Comparison of ENCODE assay signal across 1 cellular context in the genomic region with DNA sequence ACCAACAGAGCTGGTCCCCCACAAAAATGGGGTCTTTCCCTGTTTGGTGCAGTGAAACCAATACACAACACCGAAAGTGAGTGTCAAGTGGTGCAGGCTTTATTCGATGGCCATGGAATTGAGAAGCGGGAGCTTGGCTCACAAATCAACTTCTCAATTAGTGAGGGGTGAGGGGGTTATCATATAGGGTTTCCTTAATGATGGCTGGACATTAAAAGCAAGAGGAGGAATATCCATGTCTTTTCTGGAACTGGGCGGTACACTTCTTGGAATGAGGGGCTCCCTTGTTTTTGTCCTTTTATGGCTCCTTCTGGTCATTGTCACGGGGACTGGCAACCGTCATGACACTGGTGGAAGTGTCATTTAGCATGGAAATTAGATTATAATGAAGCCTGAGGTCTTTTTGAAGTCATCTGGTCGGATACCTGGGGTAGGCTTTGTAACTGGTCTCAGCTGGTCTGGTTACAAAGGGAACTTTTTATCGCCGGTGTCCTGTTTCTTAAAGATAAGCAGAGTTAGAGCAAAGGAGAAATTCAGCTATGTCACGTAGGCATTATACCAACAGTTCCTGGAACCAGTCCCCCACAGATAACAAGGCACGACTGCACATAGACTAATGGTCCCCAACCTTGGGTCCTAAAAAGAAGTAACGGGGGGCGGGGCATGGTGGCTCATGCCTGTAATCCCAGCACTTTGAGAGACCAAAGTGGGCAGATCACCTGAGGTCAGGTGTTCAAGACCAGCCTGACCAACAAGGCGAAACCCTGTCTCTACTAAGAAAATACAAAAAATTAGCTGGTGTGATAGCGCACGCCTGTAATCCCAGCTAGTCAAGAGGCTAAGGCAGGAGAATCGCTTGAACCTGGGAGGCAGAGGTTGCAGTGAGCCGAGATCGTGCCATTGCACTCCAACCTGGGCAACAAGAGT.
TF ChIP-seq lines count a peak whose summit lies in the region.

No MANE protein-coding gene starts in this region.

TF ChIP-seq in K562, 482 proteins besides CTCF, POLR2A, EP300 and RAD21 (continued from another document and continues in another):
- TF ChIP-seq, protein P1, sequence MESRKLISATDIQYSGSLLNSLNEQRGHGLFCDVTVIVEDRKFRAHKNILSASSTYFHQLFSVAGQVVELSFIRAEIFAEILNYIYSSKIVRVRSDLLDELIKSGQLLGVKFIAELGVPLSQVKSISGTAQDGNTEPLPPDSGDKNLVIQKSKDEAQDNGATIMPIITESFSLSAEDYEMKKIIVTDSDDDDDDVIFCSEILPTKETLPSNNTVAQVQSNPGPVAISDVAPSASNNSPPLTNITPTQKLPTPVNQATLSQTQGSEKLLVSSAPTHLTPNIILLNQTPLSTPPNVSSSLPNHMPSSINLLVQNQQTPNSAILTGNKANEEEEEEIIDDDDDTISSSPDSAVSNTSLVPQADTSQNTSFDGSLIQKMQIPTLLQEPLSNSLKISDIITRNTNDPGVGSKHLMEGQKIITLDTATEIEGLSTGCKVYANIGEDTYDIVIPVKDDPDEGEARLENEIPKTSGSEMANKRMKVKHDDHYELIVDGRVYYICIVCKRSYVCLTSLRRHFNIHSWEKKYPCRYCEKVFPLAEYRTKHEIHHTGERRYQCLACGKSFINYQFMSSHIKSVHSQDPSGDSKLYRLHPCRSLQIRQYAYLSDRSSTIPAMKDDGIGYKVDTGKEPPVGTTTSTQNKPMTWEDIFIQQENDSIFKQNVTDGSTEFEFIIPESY (CRISPR knock-in tag; IDR thresholded peaks at IDR 0.05): no peak; the same call in 1 of the 2 replicates
- TF ChIP-seq TRIM28 (IDR thresholded peaks at IDR 0.05): peak; percentile 71; the same call in 1 of the 2 replicates
- TF ChIP-seq HNRNPLL (IDR thresholded peaks at IDR 0.05; ENCODE audit: low read depth, low read length, poor library complexity, severe bottlenecking): peak; percentile 25
- TF ChIP-seq, protein P2, sequence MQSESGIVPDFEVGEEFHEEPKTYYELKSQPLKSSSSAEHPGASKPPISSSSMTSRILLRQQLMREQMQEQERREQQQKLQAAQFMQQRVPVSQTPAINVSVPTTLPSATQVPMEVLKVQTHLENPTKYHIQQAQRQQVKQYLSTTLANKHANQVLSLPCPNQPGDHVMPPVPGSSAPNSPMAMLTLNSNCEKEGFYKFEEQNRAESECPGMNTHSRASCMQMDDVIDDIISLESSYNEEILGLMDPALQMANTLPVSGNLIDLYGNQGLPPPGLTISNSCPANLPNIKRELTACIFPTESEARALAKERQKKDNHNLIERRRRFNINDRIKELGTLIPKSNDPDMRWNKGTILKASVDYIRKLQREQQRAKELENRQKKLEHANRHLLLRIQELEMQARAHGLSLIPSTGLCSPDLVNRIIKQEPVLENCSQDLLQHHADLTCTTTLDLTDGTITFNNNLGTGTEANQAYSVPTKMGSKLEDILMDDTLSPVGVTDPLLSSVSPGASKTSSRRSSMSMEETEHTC (IDR thresholded peaks at IDR 0.05): 0 out of 2 replicates have a peak, but pooled peaks have one; percentile 36
- TF ChIP-seq ADNP (tag; IDR thresholded peaks at IDR 0.05): no peak
- no peak for TF ChIP-seq PRPF4 (IDR thresholded peaks at IDR 0.05; ENCODE audit: insufficient read depth, low read depth, low read length, poor library complexity, severe bottlenecking)
- TF ChIP-seq ZNF23 (CRISPR knock-in tag; IDR thresholded peaks at IDR 0.05): peak; percentile 69; the same call in 1 of the 2 replicates
- TF ChIP-seq BRD9 (IDR thresholded peaks at IDR 0.05; ENCODE audit: low read depth, partially characterized antibody): peak; percentile 98
- no peak for TF ChIP-seq ZNF696 (CRISPR knock-in tag; conservative IDR thresholded peaks at IDR 0.05)
- TF ChIP-seq, protein P3, sequence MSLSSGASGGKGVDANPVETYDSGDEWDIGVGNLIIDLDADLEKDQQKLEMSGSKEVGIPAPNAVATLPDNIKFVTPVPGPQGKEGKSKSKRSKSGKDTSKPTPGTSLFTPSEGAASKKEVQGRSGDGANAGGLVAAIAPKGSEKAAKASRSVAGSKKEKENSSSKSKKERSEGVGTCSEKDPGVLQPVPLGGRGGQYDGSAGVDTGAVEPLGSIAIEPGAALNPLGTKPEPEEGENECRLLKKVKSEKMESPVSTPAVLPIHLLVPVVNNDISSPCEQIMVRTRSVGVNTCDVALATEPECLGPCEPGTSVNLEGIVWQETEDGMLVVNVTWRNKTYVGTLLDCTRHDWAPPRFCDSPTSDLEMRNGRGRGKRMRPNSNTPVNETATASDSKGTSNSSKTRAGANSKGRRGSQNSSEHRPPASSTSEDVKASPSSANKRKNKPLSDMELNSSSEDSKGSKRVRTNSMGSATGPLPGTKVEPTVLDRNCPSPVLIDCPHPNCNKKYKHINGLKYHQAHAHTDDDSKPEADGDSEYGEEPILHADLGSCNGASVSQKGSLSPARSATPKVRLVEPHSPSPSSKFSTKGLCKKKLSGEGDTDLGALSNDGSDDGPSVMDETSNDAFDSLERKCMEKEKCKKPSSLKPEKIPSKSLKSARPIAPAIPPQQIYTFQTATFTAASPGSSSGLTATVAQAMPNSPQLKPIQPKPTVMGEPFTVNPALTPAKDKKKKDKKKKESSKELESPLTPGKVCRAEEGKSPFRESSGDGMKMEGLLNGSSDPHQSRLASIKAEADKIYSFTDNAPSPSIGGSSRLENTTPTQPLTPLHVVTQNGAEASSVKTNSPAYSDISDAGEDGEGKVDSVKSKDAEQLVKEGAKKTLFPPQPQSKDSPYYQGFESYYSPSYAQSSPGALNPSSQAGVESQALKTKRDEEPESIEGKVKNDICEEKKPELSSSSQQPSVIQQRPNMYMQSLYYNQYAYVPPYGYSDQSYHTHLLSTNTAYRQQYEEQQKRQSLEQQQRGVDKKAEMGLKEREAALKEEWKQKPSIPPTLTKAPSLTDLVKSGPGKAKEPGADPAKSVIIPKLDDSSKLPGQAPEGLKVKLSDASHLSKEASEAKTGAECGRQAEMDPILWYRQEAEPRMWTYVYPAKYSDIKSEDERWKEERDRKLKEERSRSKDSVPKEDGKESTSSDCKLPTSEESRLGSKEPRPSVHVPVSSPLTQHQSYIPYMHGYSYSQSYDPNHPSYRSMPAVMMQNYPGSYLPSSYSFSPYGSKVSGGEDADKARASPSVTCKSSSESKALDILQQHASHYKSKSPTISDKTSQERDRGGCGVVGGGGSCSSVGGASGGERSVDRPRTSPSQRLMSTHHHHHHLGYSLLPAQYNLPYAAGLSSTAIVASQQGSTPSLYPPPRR (CRISPR knock-in tag; IDR thresholded peaks at IDR 0.05; ENCODE audit: borderline replicate concordance): 0 out of 2 replicates have a peak, but pooled peaks have one; percentile 43
- TF ChIP-seq BCOR (IDR thresholded peaks at IDR 0.05): peak; percentile 82
- TF ChIP-seq, protein P4, sequence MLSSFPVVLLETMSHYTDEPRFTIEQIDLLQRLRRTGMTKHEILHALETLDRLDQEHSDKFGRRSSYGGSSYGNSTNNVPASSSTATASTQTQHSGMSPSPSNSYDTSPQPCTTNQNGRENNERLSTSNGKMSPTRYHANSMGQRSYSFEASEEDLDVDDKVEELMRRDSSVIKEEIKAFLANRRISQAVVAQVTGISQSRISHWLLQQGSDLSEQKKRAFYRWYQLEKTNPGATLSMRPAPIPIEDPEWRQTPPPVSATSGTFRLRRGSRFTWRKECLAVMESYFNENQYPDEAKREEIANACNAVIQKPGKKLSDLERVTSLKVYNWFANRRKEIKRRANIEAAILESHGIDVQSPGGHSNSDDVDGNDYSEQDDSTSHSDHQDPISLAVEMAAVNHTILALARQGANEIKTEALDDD (IDR thresholded peaks at IDR 0.05): peak; percentile 97
- TF ChIP-seq, protein P5, sequence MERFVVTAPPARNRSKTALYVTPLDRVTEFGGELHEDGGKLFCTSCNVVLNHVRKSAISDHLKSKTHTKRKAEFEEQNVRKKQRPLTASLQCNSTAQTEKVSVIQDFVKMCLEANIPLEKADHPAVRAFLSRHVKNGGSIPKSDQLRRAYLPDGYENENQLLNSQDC (CRISPR knock-in tag; IDR thresholded peaks at IDR 0.05): no peak
- TF ChIP-seq RBBP5 (IDR thresholded peaks at IDR 0.05; ENCODE audit: borderline replicate concordance, insufficient read depth, low read length, poor library complexity, severe bottlenecking): peak; percentile 43
- peak; percentile 96 for TF ChIP-seq CCNT2 (IDR thresholded peaks at IDR 0.05; ENCODE audit: borderline replicate concordance, extremely low read depth, insufficient read length, low read depth, low read length)
- TF ChIP-seq L3MBTL2 (IDR thresholded peaks at IDR 0.05): peak; percentile 79
- peak; percentile 94 for TF ChIP-seq ELF4 (CRISPR knock-in tag; IDR thresholded peaks at IDR 0.05)
- no peak for TF ChIP-seq KDM1A (IDR thresholded peaks at IDR 0.05)
- TF ChIP-seq ZNF232 (CRISPR knock-in tag; IDR thresholded peaks at IDR 0.05): no peak
- TF ChIP-seq ZFP1 (CRISPR knock-in tag; IDR thresholded peaks at IDR 0.05): peak; percentile 79
- peak; percentile 94 for TF ChIP-seq NFE2 (IDR thresholded peaks at IDR 0.05; ENCODE audit: low read depth)
- no peak for TF ChIP-seq TGIF2 (CRISPR knock-in tag; IDR thresholded peaks at IDR 0.05)
- peak; percentile 69 to 70; a peak in 3 of 4 replicates for TF ChIP-seq FOXK2 (conservative IDR thresholded peaks at IDR 0.05 in 1 of 2, IDR thresholded peaks at IDR 0.05 in 1 of 2; ENCODE audit: low read depth in 2 of 2)
- TF ChIP-seq POLR2AphosphoS2 (IDR thresholded peaks at IDR 0.05; ENCODE audit: low read length): no peak
- TF ChIP-seq, protein P6, sequence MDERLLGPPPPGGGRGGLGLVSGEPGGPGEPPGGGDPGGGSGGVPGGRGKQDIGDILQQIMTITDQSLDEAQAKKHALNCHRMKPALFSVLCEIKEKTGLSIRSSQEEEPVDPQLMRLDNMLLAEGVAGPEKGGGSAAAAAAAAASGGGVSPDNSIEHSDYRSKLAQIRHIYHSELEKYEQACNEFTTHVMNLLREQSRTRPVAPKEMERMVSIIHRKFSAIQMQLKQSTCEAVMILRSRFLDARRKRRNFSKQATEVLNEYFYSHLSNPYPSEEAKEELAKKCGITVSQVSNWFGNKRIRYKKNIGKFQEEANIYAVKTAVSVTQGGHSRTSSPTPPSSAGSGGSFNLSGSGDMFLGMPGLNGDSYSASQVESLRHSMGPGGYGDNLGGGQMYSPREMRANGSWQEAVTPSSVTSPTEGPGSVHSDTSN (CRISPR knock-in tag; IDR thresholded peaks at IDR 0.05; ENCODE audit: low read depth): no peak
- TF ChIP-seq, protein P6 (tag; conservative IDR thresholded peaks at IDR 0.05; ENCODE audit: low read depth): peak; percentile 33; the same call in 1 of the 2 replicates
- TF ChIP-seq ZBTB17 (CRISPR knock-in tag; IDR thresholded peaks at IDR 0.05): peak; percentile 79
- TF ChIP-seq ZKSCAN3 (CRISPR knock-in tag; IDR thresholded peaks at IDR 0.05): peak; percentile 26; the same call in 1 of the 2 replicates
- TF ChIP-seq CC2D1A (IDR thresholded peaks at IDR 0.05): peak; percentile 92
- TF ChIP-seq EGR1 (conservative IDR thresholded peaks at IDR 0.05): no peak
- TF ChIP-seq WHSC1 (IDR thresholded peaks at IDR 0.05; ENCODE audit: low read length): no peak
- peak; percentile 44; the same call in 1 of the 2 replicates for TF ChIP-seq ZSCAN32 (CRISPR knock-in tag; IDR thresholded peaks at IDR 0.05)
- TF ChIP-seq MAFK (IDR thresholded peaks at IDR 0.05; ENCODE audit: low read length): peak; percentile 78
- TF ChIP-seq, protein P7, sequence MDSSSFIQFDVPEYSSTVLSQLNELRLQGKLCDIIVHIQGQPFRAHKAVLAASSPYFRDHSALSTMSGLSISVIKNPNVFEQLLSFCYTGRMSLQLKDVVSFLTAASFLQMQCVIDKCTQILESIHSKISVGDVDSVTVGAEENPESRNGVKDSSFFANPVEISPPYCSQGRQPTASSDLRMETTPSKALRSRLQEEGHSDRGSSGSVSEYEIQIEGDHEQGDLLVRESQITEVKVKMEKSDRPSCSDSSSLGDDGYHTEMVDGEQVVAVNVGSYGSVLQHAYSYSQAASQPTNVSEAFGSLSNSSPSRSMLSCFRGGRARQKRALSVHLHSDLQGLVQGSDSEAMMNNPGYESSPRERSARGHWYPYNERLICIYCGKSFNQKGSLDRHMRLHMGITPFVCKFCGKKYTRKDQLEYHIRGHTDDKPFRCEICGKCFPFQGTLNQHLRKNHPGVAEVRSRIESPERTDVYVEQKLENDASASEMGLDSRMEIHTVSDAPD (CRISPR knock-in tag; IDR thresholded peaks at IDR 0.05): no peak
- 0 out of 2 replicates have a peak, but pooled peaks have one; percentile 39 for TF ChIP-seq ZNF79 (CRISPR knock-in tag; IDR thresholded peaks at IDR 0.05; ENCODE audit: low read depth)
- TF ChIP-seq SMARCA4 (IDR thresholded peaks at IDR 0.05): peak; percentile 99
- TF ChIP-seq HCFC1 (IDR thresholded peaks at IDR 0.05; ENCODE audit: low read depth, low read length): no peak
- peak; percentile 88 for TF ChIP-seq MAFF (IDR thresholded peaks at IDR 0.05; ENCODE audit: low read length)
- TF ChIP-seq SAFB2 (IDR thresholded peaks at IDR 0.05; ENCODE audit: borderline replicate concordance, low read depth, low read length, severe bottlenecking): no peak
- TF ChIP-seq HDAC8 (tag; IDR thresholded peaks at IDR 0.05): no peak
- peak; percentile 57; the same call in 1 of the 2 replicates for TF ChIP-seq CBX5 (IDR thresholded peaks at IDR 0.05; ENCODE audit: borderline replicate concordance, low read depth)
- TF ChIP-seq NELFE (IDR thresholded peaks at IDR 0.05; ENCODE audit: insufficient read depth, insufficient read length): no peak
- TF ChIP-seq SREBF1 (IDR thresholded peaks at IDR 0.05; ENCODE audit: borderline replicate concordance, low read depth, low read length): no peak
- peak; percentile 76; the same call in 1 of the 2 replicates for TF ChIP-seq PHB2 (IDR thresholded peaks at IDR 0.05; ENCODE audit: low read depth)
- TF ChIP-seq TBL1XR1 (IDR thresholded peaks at IDR 0.05; ENCODE audit: low read length in 2 of 2): peak; percentile 78 to 96
- TF ChIP-seq JUN (IDR thresholded peaks at IDR 0.05; ENCODE audit: borderline replicate concordance, low read depth, low read length): peak; percentile 67
- TF ChIP-seq JUN (CRISPR knock-in tag; IDR thresholded peaks at IDR 0.05; ENCODE audit: borderline replicate concordance): no peak; the same call in 1 of the 2 replicates
- peak; percentile 54 for TF ChIP-seq ZNF311 (CRISPR knock-in tag; IDR thresholded peaks at IDR 0.05)
- no peak for TF ChIP-seq ZFX (CRISPR knock-in tag; IDR thresholded peaks at IDR 0.05)
- no peak for TF ChIP-seq TAF9B (IDR thresholded peaks at IDR 0.05; ENCODE audit: partially characterized antibody)
- TF ChIP-seq ARNT (IDR thresholded peaks at IDR 0.05): peak; percentile 100
- TF ChIP-seq BCL6 (CRISPR knock-in tag; IDR thresholded peaks at IDR 0.05): peak; percentile 58
- TF ChIP-seq, protein P8, sequence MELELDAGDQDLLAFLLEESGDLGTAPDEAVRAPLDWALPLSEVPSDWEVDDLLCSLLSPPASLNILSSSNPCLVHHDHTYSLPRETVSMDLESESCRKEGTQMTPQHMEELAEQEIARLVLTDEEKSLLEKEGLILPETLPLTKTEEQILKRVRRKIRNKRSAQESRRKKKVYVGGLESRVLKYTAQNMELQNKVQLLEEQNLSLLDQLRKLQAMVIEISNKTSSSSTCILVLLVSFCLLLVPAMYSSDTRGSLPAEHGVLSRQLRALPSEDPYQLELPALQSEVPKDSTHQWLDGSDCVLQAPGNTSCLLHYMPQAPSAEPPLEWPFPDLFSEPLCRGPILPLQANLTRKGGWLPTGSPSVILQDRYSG (tag; conservative IDR thresholded peaks at IDR 0.05; ENCODE audit: low read depth): peak; percentile 90
